Comparison of ENCODE assay signal across 18 cellular contexts in genomic region chr6:106381223-106381622, GRCh38.
"Had no signal": no experiment of that assay in that cellular context is flagged by ENCODE, and none has a peak within 500 bp of the region (broad histone marks: within the 10 kb centered on the region; RNA-seq: fewer than 3 reads in every experiment).

No MANE protein-coding gene starts in this region.

- H3K27ac ChIP-seq: ascending aorta, brain microvascular endothelial cell, gastroesophageal sphincter, ovary, right lobe of liver, transverse colon had no signal

- H3K36me3 ChIP-seq: ascending aorta, brain microvascular endothelial cell, gastroesophageal sphincter, ovary, right lobe of liver, transverse colon had no signal

- DNase-seq: activated CD4-positive, alpha-beta T cell treated with anti-CD3 and anti-CD28 coated beads for 4 hours; activated CD4-positive, alpha-beta T cell treated with anti-CD3 and anti-CD28 coated beads, Interleukin-2, amount 50 U/mL, for 4 hours; activated effector memory CD4-positive, alpha-beta T cell treated with anti-CD3 and anti-CD28 coated beads, Interleukin-2, amount 50 U/mL, for 16 hours; activated naive CD8-positive, alpha-beta T cell treated with anti-CD3 and anti-CD28 coated beads, Interleukin-2, amount 10 ng/mL, durations not matched to agents 7 days and 5 days; brain microvascular endothelial cell; central memory CD4-positive, alpha-beta T cell; endodermal cell; hippocampal formation; kidney; midbrain; ovary; right lobe of liver; stimulated activated CD4-positive, alpha-beta T cell treated with anti-CD3 and anti-CD28 coated beads, Interleukin-2, amount 100 ng/mL, for 48 hours; stimulated activated naive CD4-positive, alpha-beta T cell treated with Interleukin-2 at 50 U/mL for 16 hours had no signal

- H3K4me3 ChIP-seq: ascending aorta, gastroesophageal sphincter, ovary, right lobe of liver, transverse colon had no signal

- H3K9me3 ChIP-seq: ascending aorta, gastroesophageal sphincter, ovary, right lobe of liver, transverse colon had no signal

- ATAC-seq: gastroesophageal sphincter; naive thymus-derived CD4-positive, alpha-beta T cell had no signal

- H3K27me3 ChIP-seq: ascending aorta, brain microvascular endothelial cell, gastroesophageal sphincter, ovary, right lobe of liver, transverse colon had no signal

- H3K4me1 ChIP-seq: ascending aorta, gastroesophageal sphincter, right lobe of liver had no signal
